Comparison of ENCODE assay signal across 13 cellular contexts in genomic region chr10:28560617-28561016, GRCh38. TPM values are rescaled to one million over a fixed set of nuclear protein-coding genes. Genes with fewer than 3 reads are reported as not detected.
A peak's percentile ranks its signal among the peaks of the same experiment; 100 is the strongest.
DNase-seq lines count a peak whose midpoint lies in the region; ATAC-seq and TF ChIP-seq lines count a peak whose summit lies in the region.
"Had no signal": no experiment of that assay in that cellular context is flagged by ENCODE, and none has a peak within 500 bp of the region (broad histone marks: within the 10 kb centered on the region; RNA-seq: fewer than 3 reads in every experiment).

No MANE protein-coding gene starts in this region.

- H3K27me3 Mint-ChIP-seq in CD14-positive monocyte (ENCODE audit: low read depth in 3 of 3): no peaks in the 10 kb centered on the region
- no peaks in the 10 kb centered on the region for H3K27me3 Mint-ChIP-seq in chondrocyte (ENCODE audit: low read depth)
- H3K27me3 Mint-ChIP-seq in nephron progenitor cell (ENCODE audit: low read depth, poor library complexity): no peaks in the 10 kb centered on the region

- RAD21 ChIA-PET in HCT116 (lab: Charles Lee; ENCODE audit: low non-redundant PET in 1 of 2, low total read pairs in 2 of 2, uncharacterized antibody in 2 of 2, unreplicated experiment in 2 of 2): no interaction called here

- H3K27ac Mint-ChIP-seq in CD14-positive monocyte: peak overlapping the region in 5 of 7 donors; percentile 43 to 63 (median 49)
- peak overlapping the region; percentile 50 for H3K27ac Mint-ChIP-seq in chondrocyte (ENCODE audit: unreplicated experiment)
- H3K27ac Mint-ChIP-seq in nephron progenitor cell: peak overlapping the region; percentile 96

- H3K36me3 Mint-ChIP-seq in CD14-positive monocyte: peaks cover 47 to 61% of the 10 kb centered on the region in 2 donors
- peaks cover 14% of the 10 kb centered on the region for H3K36me3 Mint-ChIP-seq in chondrocyte (ENCODE audit: low read depth)
- peaks cover 77% of the 10 kb centered on the region for H3K36me3 Mint-ChIP-seq in nephron progenitor cell (ENCODE audit: low read depth)

- no peak overlapping the region for H3K4me2 ChIP-seq in HCT116 (ENCODE audit: low read length)

- H3K4me3 ChIP-seq in HCT116 (replicated peaks in 1 of 2; ENCODE audit: low read depth in 1 of 2, low read length in 2 of 2) (no peak overlapping the region), lower lobe of right lung (no peak overlapping the region)
- H3K4me3 ChIP-seq: gastrocnemius medialis, suprapubic skin had no signal

- no peak overlapping the region for H3K9ac ChIP-seq in HCT116 (ENCODE audit: low read length)

- H3K36me3 ChIP-seq in HCT116 (ENCODE audit: control insufficient read depth in 1 of 2, insufficient read depth in 2 of 2, low read length in 2 of 2) (peaks cover 16 to 21% of the 10 kb centered on the region in 2 experiments; a peak in 3 of 4 replicates), lower lobe of right lung (peaks cover 23% of the 10 kb centered on the region)
- H3K36me3 ChIP-seq: gastrocnemius medialis had no signal

- intact Hi-C loops in CD14-positive monocyte (cut with micrococcal nuclease): no loop called here
- intact Hi-C loops in HCT116 (cut with micrococcal nuclease): no loop called here
- intact Hi-C loops in lower lobe of right lung (cut with DNase I): no loop called here

- CTCF ChIA-PET in HCT116 (lab: Charles Lee): no interaction called here

- H3K4me1 ChIP-seq in HCT116 (ENCODE audit: control insufficient read depth in 1 of 2, insufficient read depth in 2 of 2, low read length in 2 of 2) (peaks cover 8 to 30% of the 10 kb centered on the region in 2 experiments), lower lobe of right lung (peaks cover 70% of the 10 kb centered on the region)

- H3K79me2 ChIP-seq in HCT116 (ENCODE audit: insufficient read depth, low read length): peaks cover 100% of the 10 kb centered on the region

- POLR2A ChIA-PET in HCT116 (lab: Charles Lee): no interaction called here

- H2AFZ ChIP-seq in HCT116 (ENCODE audit: low read depth, low read length, poor library complexity, severe bottlenecking): no peak overlapping the region

- TF ChIP-seq RAD21 in HCT116 (IDR thresholded peaks at IDR 0.05; ENCODE audit: low read depth): no peak

- DNase-seq in CD14-positive monocyte (ENCODE audit: low spot score) (no peak), HCT116 (ENCODE audit: low read depth, low spot score) (no peak), chondrocyte (ENCODE audit: low spot score) (no peak), nephron progenitor cell (no peak), lower lobe of right lung (no peak), AML-193 (lab: John Stamatoyannopoulos, UW) (no peak)
- DNase-seq: activated CD4-positive, alpha-beta T cell treated with anti-CD3 and anti-CD28 coated beads for 48 hours; gastrocnemius medialis; NCI-H1092 treated with DMSO at 0.1 percent for 48 hours; NCI-H2081 treated with DMSO at 0.1 percent for 48 hours; NCI-H524 treated with DMSO at 0.1 percent for 48 hours had no signal

- H3K4me1 Mint-ChIP-seq in CD14-positive monocyte (peaks cover 51% of the 10 kb centered on the region), chondrocyte (ENCODE audit: low read depth) (peaks cover 73% of the 10 kb centered on the region), nephron progenitor cell (peaks cover 36% of the 10 kb centered on the region)

- H3K27me3 ChIP-seq in HCT116 (ENCODE audit: insufficient read depth, low read length) (no peaks in the 10 kb centered on the region), lower lobe of right lung (ENCODE audit: low read depth) (no peaks in the 10 kb centered on the region)
- H3K27me3 ChIP-seq: gastrocnemius medialis, suprapubic skin had no signal

- no peaks in the 10 kb centered on the region for H3K9me2 ChIP-seq in HCT116 (ENCODE audit: insufficient read depth)

- ATAC-seq in HCT116 (peak; percentile 34; the same call in 1 of the 2 replicates), lower lobe of right lung (no peak), GM21390 (IDR thresholded peaks at IDR 0.05; ENCODE audit: unreplicated experiment) (no peak)
- ATAC-seq: gastrocnemius medialis had no signal

- H3K4me3 Mint-ChIP-seq in CD14-positive monocyte (no peak overlapping the region), chondrocyte (ENCODE audit: unreplicated experiment) (no peak overlapping the region), nephron progenitor cell (no peak overlapping the region)

- no peaks in the 10 kb centered on the region for H3K9me3 Mint-ChIP-seq in CD14-positive monocyte
- no peaks in the 10 kb centered on the region for H3K9me3 Mint-ChIP-seq in chondrocyte (ENCODE audit: low read depth)
- no peaks in the 10 kb centered on the region for H3K9me3 Mint-ChIP-seq in nephron progenitor cell

- no peak overlapping the region for H3K27ac ChIP-seq in HCT116 (ENCODE audit: low read depth, low read length)
- H3K27ac ChIP-seq in lower lobe of right lung: no peak overlapping the region
- H3K27ac ChIP-seq: gastrocnemius medialis, suprapubic skin had no signal

- no TSS peak for BruUV-seq in HCT116 (replicated peaks; lab: Mats Ljungman, UMichigan)

- H4K20me1 ChIP-seq in HCT116 (ENCODE audit: insufficient read depth): peaks cover 58% of the 10 kb centered on the region; the same call in 1 of the 2 replicates

- no peak for TF ChIP-seq POLR2A in HCT116 (IDR thresholded peaks at IDR 0.05; ENCODE audit: borderline replicate concordance, extremely low read depth, insufficient read depth, insufficient read length)

- no peaks in the 10 kb centered on the region for H3K9me3 ChIP-seq in HCT116 (ENCODE audit: control insufficient read depth in 1 of 2, insufficient read depth in 1 of 2, low read depth in 1 of 2, low read length in 2 of 2)
- H3K9me3 ChIP-seq in lower lobe of right lung: no peaks in the 10 kb centered on the region
- H3K9me3 ChIP-seq: gastrocnemius medialis, suprapubic skin had no signal

- no peak for TF ChIP-seq CTCF in CD14-positive monocyte (IDR thresholded peaks at IDR 0.05)
- TF ChIP-seq CTCF in HCT116 (IDR thresholded peaks at IDR 0.05 in 2 of 3, conservative IDR thresholded peaks at IDR 0.05 in 1 of 3; ENCODE audit: borderline replicate concordance in 1 of 3, insufficient read depth in 1 of 3, low read depth in 2 of 3, low read length in 2 of 3): no peak
- no peak for TF ChIP-seq CTCF in chondrocyte (IDR thresholded peaks at IDR 0.05)
- no peak for TF ChIP-seq CTCF in nephron progenitor cell (IDR thresholded peaks at IDR 0.05)
- no peak for TF ChIP-seq CTCF in lower lobe of right lung (IDR thresholded peaks at IDR 0.05)

TF ChIP-seq in HCT116, 20 proteins besides CTCF, POLR2A, EP300 and RAD21:
- TF ChIP-seq SIN3A (IDR thresholded peaks at IDR 0.05; ENCODE audit: low read depth) (no peak), SP1 (IDR thresholded peaks at IDR 0.05; ENCODE audit: low read depth) (no peak), MAX (IDR thresholded peaks at IDR 0.05) (no peak), JUND (IDR thresholded peaks at IDR 0.05) (no peak), SRF (IDR thresholded peaks at IDR 0.05; ENCODE audit: low read depth) (no peak), POLR2AphosphoS5 (IDR thresholded peaks at IDR 0.05; ENCODE audit: low read depth, low read length) (no peak), ZFX (IDR thresholded peaks at IDR 0.05) (no peak), CEBPB (IDR thresholded peaks at IDR 0.05; ENCODE audit: low read depth) (no peak), REST (IDR thresholded peaks at IDR 0.05; ENCODE audit: low read depth) (no peak), EZH2phosphoT487 (IDR thresholded peaks at IDR 0.05; ENCODE audit: borderline replicate concordance) (no peak), EGR1 (IDR thresholded peaks at IDR 0.05; ENCODE audit: low read depth) (no peak), ELF1 (IDR thresholded peaks at IDR 0.05; ENCODE audit: borderline replicate concordance, low read depth) (no peak)

RNA-seq across cellular contexts. Expression of gene WAC, which starts 27.7 kb away (rescaled TPM):
- polyA plus RNA-seq in CD14-positive monocyte: 10 to 100 TPM; 46.7 to 67.9 TPM
- total RNA-seq in HCT116 (2021; ENCODE audit: unreplicated experiment) (117 TPM), chondrocyte (91.1 to 97.7 TPM (median 93.2 TPM) in 3 replicates), lower lobe of right lung (123 TPM)
- 69.0 and 83.4 TPM in 2 replicates for polyA plus RNA-seq in HCT116 (2012)
